ENCODE assay signal across 13 cellular contexts in the genomic region with DNA sequence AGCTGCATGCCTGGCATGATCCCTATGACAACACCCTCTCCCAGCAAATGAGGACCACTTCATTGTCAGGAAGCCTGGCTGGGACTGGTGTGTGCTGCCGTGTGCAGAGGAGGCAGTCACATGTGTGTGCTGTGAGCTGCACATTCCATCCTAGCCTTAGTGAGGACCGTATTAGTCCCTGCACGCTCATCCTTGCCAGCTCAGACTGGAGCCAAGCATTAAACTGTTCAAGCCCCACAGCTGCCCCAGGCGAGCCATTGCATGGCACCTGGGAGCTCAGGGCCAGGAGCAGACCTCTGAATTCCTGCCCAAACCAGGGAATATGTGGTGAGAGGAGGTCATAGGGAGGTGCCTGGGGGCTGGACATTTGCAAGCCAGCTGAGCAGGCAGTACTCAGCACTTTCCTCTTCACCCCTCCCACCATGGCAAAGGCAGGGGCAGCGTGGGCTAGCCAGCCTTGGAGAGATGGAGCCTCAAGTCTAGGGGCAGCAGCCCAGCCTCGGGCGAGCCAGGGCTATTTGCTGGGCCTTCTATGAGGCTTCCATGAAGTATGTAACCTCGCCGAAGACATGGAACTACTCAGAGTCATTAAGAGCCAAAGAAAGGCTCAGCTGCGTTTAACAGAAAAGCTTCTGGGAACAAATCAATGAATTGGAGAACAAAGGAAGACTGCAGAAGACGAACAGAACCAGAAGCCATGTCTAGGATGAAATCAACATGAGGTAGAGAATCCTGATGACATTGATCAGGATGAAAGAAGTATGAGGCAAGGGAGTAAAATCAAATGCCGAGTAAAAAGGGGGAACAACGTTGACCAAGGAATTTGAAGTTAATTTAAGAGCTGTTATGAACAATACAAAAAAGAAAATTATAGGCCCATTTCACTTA.
DNase-seq lines count a peak whose midpoint lies in the region; ATAC-seq lines count a peak whose summit lies in the region.
"Had no signal": no experiment of that assay in that cellular context is flagged by ENCODE, and none has a peak within 500 bp of the region (broad histone marks: within the 10 kb centered on the region; RNA-seq: fewer than 3 reads in every experiment).

No MANE protein-coding gene starts in this region.

- no peak for ATAC-seq in GM18502 (IDR thresholded peaks at IDR 0.05; ENCODE audit: poor library complexity, unreplicated experiment)
- ATAC-seq: activated CD4-positive, alpha-beta T cell treated with anti-CD3 and anti-CD28 coated beads for 36 hours; K562 had no signal

- H3K4me3 ChIP-seq in skeletal muscle cell (ENCODE audit: low read depth, low read length): no peak overlapping the region
- H3K4me3 ChIP-seq: K562 had no signal

- DNase-seq in DMS79 treated with DMSO at 0.1 percent for 48 hours (lab: John Stamatoyannopoulos, UW) (peak; percentile 11), NCI-H446 treated with DMSO at 0.1 percent for 48 hours (lab: John Stamatoyannopoulos, UW) (peak; percentile 24), fibroblast of the conjunctiva (ENCODE audit: low read depth) (peak; percentile 87), skeletal muscle cell (ENCODE audit: low read depth) (peak; percentile 79), NCI-H187 treated with DMSO at 0.1 percent for 48 hours (lab: John Stamatoyannopoulos, UW) (no peak), NCI-H2081 treated with DMSO at 0.1 percent for 48 hours (lab: John Stamatoyannopoulos, UW) (no peak), SIG-M5 treated with dmso at 0.1 percent for 504 hours (lab: John Stamatoyannopoulos, UW; ENCODE audit: unreplicated experiment) (no peak)
- DNase-seq: activated CD4-positive, alpha-beta T cell treated with anti-CD3 and anti-CD28 coated beads for 36 hours; activated naive CD4-positive, alpha-beta T cell treated with anti-CD3 and anti-CD28 coated beads for 36 hours; CD4-positive, alpha-beta memory T cell; effector memory CD4-positive, alpha-beta T cell had no signal

Comparison
In these comparisons a context has a peak if more than half of its experiments do, and no peak if none do; other contexts are left out.
1. DNase-seq: peak in DMS79 treated with DMSO at 0.1 percent for 48 hours (single experiment), NCI-H446 treated with DMSO at 0.1 percent for 48 hours (single experiment), fibroblast of the conjunctiva (single experiment) and skeletal muscle cell (single experiment); none in NCI-H187 treated with DMSO at 0.1 percent for 48 hours (single experiment), NCI-H2081 treated with DMSO at 0.1 percent for 48 hours (single experiment) and SIG-M5 treated with dmso at 0.1 percent for 504 hours (single experiment).